Comparison of ENCODE assay signal across 8 cellular contexts in the genomic region with DNA sequence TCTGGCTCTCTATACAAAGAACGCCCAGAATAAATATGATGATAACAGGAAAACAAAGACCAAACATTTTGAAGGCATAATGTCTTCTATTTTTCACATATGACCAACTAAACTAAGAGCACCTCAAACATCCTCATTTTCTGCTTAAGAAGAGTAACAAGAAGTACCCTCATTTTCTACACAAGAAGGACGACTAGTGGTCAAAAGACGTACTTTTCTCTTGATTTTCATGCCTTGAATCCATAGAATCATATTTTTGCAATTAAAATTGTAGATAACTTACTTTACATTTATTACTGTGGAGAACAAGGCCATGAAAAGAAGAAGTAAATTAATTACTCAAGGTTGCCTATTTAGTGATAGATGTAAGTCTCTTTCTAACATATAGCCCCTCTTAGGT.
DNase-seq lines count a peak whose midpoint lies in the region; ATAC-seq and TF ChIP-seq lines count a peak whose summit lies in the region.

No MANE protein-coding gene starts in this region.

- peak; percentile 55 for ATAC-seq in HG03442 (IDR thresholded peaks at IDR 0.05; ENCODE audit: unreplicated experiment)
- no peak for ATAC-seq in HG03571 (IDR thresholded peaks at IDR 0.05; ENCODE audit: unreplicated experiment)

- intact Hi-C loops in head of caudate nucleus (cut with DNase I): no loop called here

- DNase-seq in EL (peak; percentile 64), NCI-H774 (lab: John Stamatoyannopoulos, UW) (peak; percentile 32), dedifferentiated amniotic fluid mesenchymal stem cell (ENCODE audit: extremely low spot score) (peak; percentile 78), head of caudate nucleus (no peak), activated gamma-delta T cell (lab: John Stamatoyannopoulos, UW) (no peak)

- TF ChIP-seq CTCF in nephron (IDR thresholded peaks at IDR 0.05; ENCODE audit: unreplicated experiment in 3 of 3): peak; percentile 61 to 75 (median 70)

- H3K4me1 Mint-ChIP-seq in nephron: no peaks in the 10 kb centered on the region

- no peak overlapping the region for H3K4me3 Mint-ChIP-seq in nephron

- H3K27me3 Mint-ChIP-seq in nephron (ENCODE audit: low read depth): peaks cover 10% of the 10 kb centered on the region

- H3K9me3 Mint-ChIP-seq in nephron: no peaks in the 10 kb centered on the region

- no peaks in the 10 kb centered on the region for H3K36me3 Mint-ChIP-seq in nephron (ENCODE audit: low read depth)

- peak overlapping the region in 1 of 3 experiments; percentile 0 for H3K27ac Mint-ChIP-seq in nephron

Comparison
In these comparisons a context has a peak if more than half of its experiments do, and no peak if none do; other contexts are left out.
1. DNase-seq: peak in EL (single experiment), NCI-H774 (single experiment) and dedifferentiated amniotic fluid mesenchymal stem cell (single experiment); none in head of caudate nucleus (0 of 42) and activated gamma-delta T cell (single experiment).